In the genomic region with DNA sequence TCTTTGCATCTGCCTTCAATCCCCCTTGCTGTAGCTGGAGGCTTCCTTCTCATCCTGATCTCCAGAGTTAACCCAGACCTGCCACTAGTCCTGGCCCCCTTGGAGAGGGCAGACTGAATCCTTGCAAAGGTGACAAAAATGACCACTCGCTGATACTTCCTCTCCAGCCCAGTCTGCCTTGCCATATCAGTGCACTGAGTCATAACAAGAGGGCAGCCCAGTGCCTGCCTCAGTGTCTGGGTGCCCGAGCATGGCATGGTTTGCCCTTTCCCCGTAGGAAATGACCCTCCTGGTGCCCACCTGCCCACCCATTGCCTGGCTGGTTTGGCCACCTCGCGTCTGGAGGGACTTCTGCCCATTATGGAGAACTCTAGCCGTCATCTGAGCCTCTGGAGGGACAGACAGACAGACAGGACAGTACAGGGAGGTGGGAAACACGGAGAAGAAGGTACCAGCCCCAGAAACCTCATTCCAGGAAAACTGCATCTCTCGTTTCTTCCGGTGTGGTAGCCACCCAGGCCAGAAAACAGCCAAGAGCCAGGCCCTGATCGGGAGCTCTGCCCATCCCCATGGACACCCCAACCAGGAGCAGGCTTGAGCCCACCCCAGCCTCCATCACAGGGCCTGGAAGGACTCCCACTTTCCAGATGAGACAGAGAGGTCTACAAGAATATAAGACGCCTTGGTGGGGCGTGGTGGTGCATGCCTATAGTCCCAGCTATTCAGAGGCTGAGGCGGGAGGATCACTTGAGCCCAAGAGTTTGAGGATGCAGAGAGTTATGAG, we compare ENCODE assay signal across 14 cellular contexts.
DNase-seq lines count a peak whose midpoint lies in the region; ATAC-seq and TF ChIP-seq lines count a peak whose summit lies in the region.
"Had no signal": no experiment of that assay in that cellular context is flagged by ENCODE, and none has a peak within 500 bp of the region (broad histone marks: within the 10 kb centered on the region; RNA-seq: fewer than 3 reads in every experiment).

No MANE protein-coding gene starts in this region.

- no peak for TF ChIP-seq POLR2A in spleen (IDR thresholded peaks at IDR 0.05)

- no peak overlapping the region for H3K27ac ChIP-seq in endodermal cell (ENCODE audit: low read depth, low read length)
- H3K27ac ChIP-seq in spleen: no peak overlapping the region

- WGBS in endodermal cell (ENCODE audit: insufficient coverage in 1 of 2, insufficient read length in 1 of 2), 2 experiments: 90 to 91% methylated on average over 6 to 13 of the region's 13 CpGs
- WGBS in spleen, 5 donors: 77 to 86% (median 82%) methylated on average over 12 to 13 of the region's 13 CpGs

- peaks cover 21% of the 10 kb centered on the region for H3K27me3 Mint-ChIP-seq in T-helper 17 cell
- H3K27me3 Mint-ChIP-seq in endodermal cell (ENCODE audit: insufficient read depth): no peaks in the 10 kb centered on the region

- H3K4me1 Mint-ChIP-seq in T-helper 17 cell (peaks cover 2% of the 10 kb centered on the region), endodermal cell (no peaks in the 10 kb centered on the region)
- H3K4me1 Mint-ChIP-seq: CD4-positive, alpha-beta memory T cell had no signal

- intact Hi-C loops in spleen (cut with DNase I; ENCODE audit: low total_unique reads): no loop called here

- H3K36me3 ChIP-seq in endodermal cell (ENCODE audit: control insufficient read depth, insufficient read depth, low read length): no peaks in the 10 kb centered on the region
- H3K36me3 ChIP-seq in spleen: no peaks in the 10 kb centered on the region

- H3K9me3 Mint-ChIP-seq in endodermal cell: no peaks in the 10 kb centered on the region
- H3K9me3 Mint-ChIP-seq: CD4-positive, alpha-beta memory T cell had no signal

- peaks cover 5% of the 10 kb centered on the region for H3K36me3 Mint-ChIP-seq in T-helper 17 cell (ENCODE audit: low read depth)
- H3K36me3 Mint-ChIP-seq in endodermal cell (ENCODE audit: low read depth): no peaks in the 10 kb centered on the region
- H3K36me3 Mint-ChIP-seq: CD4-positive, alpha-beta memory T cell had no signal

- no peaks in the 10 kb centered on the region for H3K27me3 ChIP-seq in endodermal cell (ENCODE audit: control insufficient read depth, insufficient read depth, low read length, poor library complexity, severe bottlenecking)
- peaks cover 0 to 39% (median 0%) of the 10 kb centered on the region in 7 donors for H3K27me3 ChIP-seq in spleen (replicated peaks in 1 of 7)

- no peaks in the 10 kb centered on the region for H3K4me1 ChIP-seq in endodermal cell (ENCODE audit: control insufficient read depth, insufficient read depth, low read length)
- H3K4me1 ChIP-seq in spleen: no peaks in the 10 kb centered on the region

- H3K9me3 ChIP-seq in T-helper 17 cell (ENCODE audit: control insufficient read depth, low read length, poor library complexity, severe bottlenecking): no peaks in the 10 kb centered on the region
- H3K9me3 ChIP-seq in endodermal cell (ENCODE audit: control insufficient read depth, low read length): no peaks in the 10 kb centered on the region
- no peaks in the 10 kb centered on the region for H3K9me3 ChIP-seq in spleen

- no peak overlapping the region for H3K9ac ChIP-seq in endodermal cell (ENCODE audit: extremely low read depth, low read length, poor library complexity, severe bottlenecking)

- peak overlapping the region; percentile 57 for H3K27ac Mint-ChIP-seq in T-helper 17 cell
- peak overlapping the region; percentile 24 for H3K27ac Mint-ChIP-seq in endodermal cell
- H3K27ac Mint-ChIP-seq: CD4-positive, alpha-beta memory T cell had no signal

- no peak overlapping the region for H3K4me3 Mint-ChIP-seq in T-helper 17 cell
- no peak overlapping the region for H3K4me3 Mint-ChIP-seq in endodermal cell
- H3K4me3 Mint-ChIP-seq: CD4-positive, alpha-beta memory T cell had no signal

- no peak for TF ChIP-seq CTCF in endodermal cell (conservative IDR thresholded peaks at IDR 0.05)
- no peak for TF ChIP-seq CTCF in spleen (IDR thresholded peaks at IDR 0.05 in 8 of 11, conservative IDR thresholded peaks at IDR 0.05 in 3 of 11)

- DNase-seq in M059J (ENCODE audit: low read depth) (peak; percentile 29), T-helper 17 cell (no peak), endodermal cell (no peak), spleen (peak; percentile 56), NCI-H345 treated with DMSO at 0.1 percent for 48 hours (lab: John Stamatoyannopoulos, UW; ENCODE audit: unreplicated experiment) (no peak), activated gamma-delta T cell treated with Interleukin-2 at 50 U/mL for 16 hours (no peak)
- DNase-seq: C1 segment of cervical spinal cord; Calu3; CD4-positive, alpha-beta memory T cell; COR-L47; DMS79 treated with DMSO at 0.1 percent for 48 hours; GOT3; HCEC 1CT had no signal

- ATAC-seq in T-helper 17 cell: no peak
- ATAC-seq in HG02759 (IDR thresholded peaks at IDR 0.05; ENCODE audit: unreplicated experiment): no peak

- H3K4me3 ChIP-seq in endodermal cell (ENCODE audit: low read length) (no peak overlapping the region), spleen (no peak overlapping the region)

Comparison
In these comparisons a context has a peak if more than half of its experiments do, and no peak if none do; other contexts are left out.
1. DNase-seq: peak in M059J (single experiment) and spleen (single experiment); none in T-helper 17 cell (0 of 3), endodermal cell (single experiment), NCI-H345 treated with DMSO at 0.1 percent for 48 hours (single experiment) and activated gamma-delta T cell treated with Interleukin-2 at 50 U/mL for 16 hours (single experiment).